ENCODE assay signal across 9 cellular contexts in genomic region chr2:219572237-219573001, GRCh38. TPM values are rescaled to one million over a fixed set of nuclear protein-coding genes. Genes with fewer than 3 reads are reported as not detected.
DNase-seq lines count a peak whose midpoint lies in the region; ATAC-seq and TF ChIP-seq lines count a peak whose summit lies in the region.
"Had no signal": no experiment of that assay in that cellular context is flagged by ENCODE, and none has a peak within 500 bp of the region (broad histone marks: within the 10 kb centered on the region; RNA-seq: fewer than 3 reads in every experiment).

Gene INHA, plus strand, starts transcription at chr2:219572310. Its CDS starts 65 bp downstream, at chr2:219572375.

- H3K9me3 ChIP-seq in right atrium auricular region (no peaks in the 10 kb centered on the region), endodermal cell (ENCODE audit: control insufficient read depth, low read length) (no peaks in the 10 kb centered on the region), vagina (no peaks in the 10 kb centered on the region)

- H3K9me3 Mint-ChIP-seq in endodermal cell, result no peaks in the 10 kb centered on the region
- H3K9me3 Mint-ChIP-seq in naive thymus-derived CD8-positive, alpha-beta T cell, result no peaks in the 10 kb centered on the region
- H3K9me3 Mint-ChIP-seq: activated naive CD8-positive, alpha-beta T cell treated with anti-CD3 and anti-CD28 coated beads, Interleukin-2, amount 50 U/mL, for 24 hours had no signal

- intact Hi-C loops in Right ventricle myocardium inferior (cut with DNase I) (loop anchor here (5.0 kb wide), 2 partner anchors 40 to 55 kb away; partner anchors contain the start of gene SLC4A3), vagina (cut with DNase I) (no loop called here)

- H3K9ac ChIP-seq in endodermal cell (ENCODE audit: extremely low read depth, low read length, poor library complexity, severe bottlenecking), result peak within 1 kb of the TSS; percentile 44

- no peaks in the 10 kb centered on the region for H3K27me3 ChIP-seq in right atrium auricular region
- no peaks in the 10 kb centered on the region for H3K27me3 ChIP-seq in endodermal cell (ENCODE audit: control insufficient read depth, insufficient read depth, low read length, poor library complexity, severe bottlenecking)
- H3K27me3 ChIP-seq in vagina, result no peaks in the 10 kb centered on the region

- peaks cover 10% of the 10 kb centered on the region for H3K27me3 Mint-ChIP-seq in endodermal cell (ENCODE audit: insufficient read depth)
- peaks cover 22 to 76% (median 41%) of the 10 kb centered on the region in 5 donors for H3K27me3 Mint-ChIP-seq in naive thymus-derived CD8-positive, alpha-beta T cell

- DNase-seq in right atrium auricular region (ENCODE audit: low spot score), result no peak
- no peak for DNase-seq in Right ventricle myocardium inferior (ENCODE audit: missing footprints)
- peak; percentile 70 for DNase-seq in endodermal cell
- no peak for DNase-seq in naive thymus-derived CD8-positive, alpha-beta T cell
- no peak for DNase-seq in vagina (ENCODE audit: extremely low spot score in 2 of 2)
- DNase-seq in NCI-H2171 treated with DMSO at 0.1 percent for 48 hours (lab: John Stamatoyannopoulos, UW), result no peak
- no peak for DNase-seq in COLO829 (ENCODE audit: low spot score)
- DNase-seq: activated naive CD8-positive, alpha-beta T cell treated with anti-CD3 and anti-CD28 coated beads, Interleukin-2, amount 50 U/mL, for 24 hours had no signal

- peaks cover 22% of the 10 kb centered on the region for H3K36me3 Mint-ChIP-seq in endodermal cell (ENCODE audit: low read depth)
- H3K36me3 Mint-ChIP-seq in naive thymus-derived CD8-positive, alpha-beta T cell, result no peaks in the 10 kb centered on the region

- TF ChIP-seq CTCF in right atrium auricular region (IDR thresholded peaks at IDR 0.05) (no peak), endodermal cell (conservative IDR thresholded peaks at IDR 0.05) (no peak), vagina (IDR thresholded peaks at IDR 0.05) (no peak)

- H3K4me1 ChIP-seq in right atrium auricular region, result peaks cover 0 to 21% of the 10 kb centered on the region in 2 donors
- no peaks in the 10 kb centered on the region for H3K4me1 ChIP-seq in endodermal cell (ENCODE audit: control insufficient read depth, insufficient read depth, low read length)
- H3K4me1 ChIP-seq in vagina, result peaks cover 14% of the 10 kb centered on the region

- ATAC-seq in Right ventricle myocardium inferior (no peak), GM19395 (IDR thresholded peaks at IDR 0.05; ENCODE audit: unreplicated experiment) (no peak)
- no peak for ATAC-seq in naive thymus-derived CD8-positive, alpha-beta T cell
- ATAC-seq: activated naive CD8-positive, alpha-beta T cell treated with anti-CD3 and anti-CD28 coated beads, Interleukin-2, amount 50 U/mL, for 24 hours had no signal

- H3K4me3 Mint-ChIP-seq in endodermal cell, result peak within 1 kb of the TSS; percentile 63
- H3K4me3 Mint-ChIP-seq in naive thymus-derived CD8-positive, alpha-beta T cell, result peak within 1 kb of the TSS; percentile 7 to 83 (median 34)
- H3K4me3 Mint-ChIP-seq: activated naive CD8-positive, alpha-beta T cell treated with anti-CD3 and anti-CD28 coated beads, Interleukin-2, amount 50 U/mL, for 24 hours had no signal

- POLR2A ChIA-PET in naive thymus-derived CD8-positive, alpha-beta T cell (lab: Charles Lee), result no interaction called here

- peak within 1 kb of the TSS; percentile 71 for H3K27ac Mint-ChIP-seq in endodermal cell
- H3K27ac Mint-ChIP-seq in naive thymus-derived CD8-positive, alpha-beta T cell, result peak within 1 kb of the TSS in 3 of 10 donors; percentile 19 to 46 (median 21)
- H3K27ac Mint-ChIP-seq: activated naive CD8-positive, alpha-beta T cell treated with anti-CD3 and anti-CD28 coated beads, Interleukin-2, amount 50 U/mL, for 24 hours had no signal

- peak within 1 kb of the TSS; percentile 89 to 93 for H3K27ac ChIP-seq in right atrium auricular region
- peak within 1 kb of the TSS; percentile 34 for H3K27ac ChIP-seq in endodermal cell (ENCODE audit: low read depth, low read length)
- H3K27ac ChIP-seq in vagina, result peak within 1 kb of the TSS; percentile 80

- no peak for TF ChIP-seq POLR2A in vagina (IDR thresholded peaks at IDR 0.05)

- H3K4me1 Mint-ChIP-seq in endodermal cell, result peaks cover 29% of the 10 kb centered on the region
- H3K4me1 Mint-ChIP-seq in naive thymus-derived CD8-positive, alpha-beta T cell, result peaks cover 0 to 3% (median under 1%) of the 10 kb centered on the region in 4 donors
- H3K4me1 Mint-ChIP-seq: activated naive CD8-positive, alpha-beta T cell treated with anti-CD3 and anti-CD28 coated beads, Interleukin-2, amount 50 U/mL, for 24 hours had no signal

- H3K4me3 ChIP-seq in right atrium auricular region (peak within 1 kb of the TSS; percentile 73 to 80), endodermal cell (ENCODE audit: low read length) (peak within 1 kb of the TSS; percentile 76), vagina (peak within 1 kb of the TSS; percentile 64 to 97)

- WGBS in endodermal cell (ENCODE audit: insufficient coverage in 1 of 2, insufficient read length in 1 of 2), 2 experiments, result 87 to 100% methylated on average over 3 to 13 of the region's 13 CpGs

- H3K36me3 ChIP-seq in right atrium auricular region (no peaks in the 10 kb centered on the region), endodermal cell (ENCODE audit: control insufficient read depth, insufficient read depth, low read length) (peaks cover 13% of the 10 kb centered on the region), vagina (no peaks in the 10 kb centered on the region)

RNA-seq across cellular contexts. Expression of gene INHA, which starts in this region (rescaled TPM):
- total RNA-seq in right atrium auricular region, result 10 to 100 TPM in 1 of 2 donors, 1 to 10 TPM in 1; 1.0 to 28.3 TPM
- 1.9 TPM for total RNA-seq in Right ventricle myocardium inferior
- 1 to 10 TPM in 1 of 2 donors, under 1 TPM in 1; 0.48 to 1.5 TPM for total RNA-seq in endodermal cell
- 0.61 TPM for polyA plus RNA-seq in endodermal cell (2013, experiment 1 of 2)
- 0.75 TPM for polyA plus RNA-seq in endodermal cell (2013, experiment 2 of 2)
- not detected for total RNA-seq in naive thymus-derived CD8-positive, alpha-beta T cell
- polyA plus RNA-seq in naive thymus-derived CD8-positive, alpha-beta T cell, result not detected
- total RNA-seq in vagina, result 0.74 TPM

Comparison
In these comparisons a context has a peak if more than half of its experiments do, and no peak if none do; other contexts are left out.
1. H3K27ac ChIP-seq: peak in every context shown above with its lines; median percentile 91 in right atrium auricular region; 80 in vagina; 34 in endodermal cell.